Comparison of ENCODE assay signal across 9 cellular contexts in the genomic region with DNA sequence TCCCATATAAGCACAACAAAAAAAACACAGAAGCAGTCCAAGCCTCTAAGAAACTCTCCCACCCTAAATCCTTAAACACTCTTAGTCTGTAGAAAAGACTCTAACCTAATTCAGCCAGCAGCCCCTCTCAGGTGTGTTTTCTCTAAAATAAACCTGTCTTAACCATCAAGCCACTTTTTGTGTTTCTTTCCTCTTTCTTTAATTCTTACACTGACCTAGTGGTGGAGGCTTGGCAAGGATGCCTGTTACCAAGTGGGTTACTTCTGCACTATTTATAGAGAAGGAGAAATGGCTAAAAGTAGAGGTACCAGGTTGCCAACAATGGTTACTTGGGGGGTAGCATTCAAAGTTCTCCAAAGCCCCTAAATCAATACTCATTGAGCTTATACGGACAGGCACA. TPM values are rescaled to one million over a fixed set of nuclear protein-coding genes. Genes with fewer than 3 reads are reported as not detected.
"Had no signal": no experiment of that assay in that cellular context is flagged by ENCODE, and none has a peak within 500 bp of the region (broad histone marks: within the 10 kb centered on the region; RNA-seq: fewer than 3 reads in every experiment).

No MANE protein-coding gene starts in this region.

- ATAC-seq: HepG2 had no signal

- FAIRE-seq: HepG2, HTR-8/SVneo had no signal

- H3K27ac ChIP-seq: HL-60 had no signal

- DNase-seq: IMR-90, KBM-7, KG1 had no signal

RNA-seq across cellular contexts. Expression of gene ADGRE2, which starts 44.8 kb away (rescaled TPM):
- total RNA-seq: HT-29, HT1080, IMR-90 had no signal
- polyA plus RNA-seq: HepG2, IMR-90 had no signal

RNA-seq across cellular contexts. Expression of gene ADGRE3, which starts 58.9 kb away (rescaled TPM):
- total RNA-seq: HepG2, HT-29, HT1080, IMR-90 had no signal
- polyA plus RNA-seq: HepG2, IgD-negative memory B cell, IMR-90 had no signal
